In the genomic region with DNA sequence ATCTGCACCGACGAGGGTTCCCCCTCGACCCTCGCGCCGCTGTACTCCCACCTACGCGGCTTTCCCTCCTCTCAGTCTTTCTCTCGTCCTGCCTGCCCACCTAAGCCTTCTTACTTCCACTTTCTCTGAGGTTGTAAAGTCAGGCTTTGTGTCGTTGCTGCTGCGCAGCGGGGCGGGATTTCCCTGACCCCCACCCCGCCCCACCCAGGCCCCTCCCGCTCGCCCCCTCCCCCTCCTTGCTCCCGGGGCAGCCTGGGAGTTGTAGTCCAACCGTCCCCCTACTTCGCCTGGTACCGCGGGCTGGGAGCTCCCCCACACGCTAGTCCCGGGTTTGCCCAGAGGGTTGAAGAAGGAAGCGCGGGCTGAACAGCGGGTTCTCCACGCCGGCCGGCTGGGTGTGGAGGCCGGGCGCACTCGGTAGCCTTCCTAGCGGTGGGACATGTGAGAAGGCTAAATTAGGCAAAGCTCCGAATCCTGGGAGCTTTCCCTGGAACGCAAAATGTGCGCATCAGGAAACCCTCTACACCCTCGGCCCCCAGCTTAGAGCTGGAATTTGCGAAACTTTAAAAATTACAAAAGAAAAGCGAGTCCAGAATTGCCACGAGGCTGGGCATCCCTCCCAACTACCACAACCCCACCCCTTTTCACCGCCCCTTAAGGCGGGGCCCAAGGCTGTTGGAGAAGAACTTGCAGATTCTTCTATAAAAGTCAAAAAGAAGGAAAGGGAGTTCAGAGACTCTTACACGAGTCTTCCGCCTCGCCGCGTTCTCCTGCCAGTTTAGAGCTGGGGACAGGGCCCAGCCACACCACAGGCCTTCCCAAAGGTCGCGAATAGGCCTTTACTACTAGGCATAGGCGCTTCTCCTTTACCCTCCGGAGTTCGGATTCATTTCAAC, we compare ENCODE assay signal across 8 cellular contexts. TPM values are rescaled to one million over a fixed set of nuclear protein-coding genes. Genes with fewer than 3 reads are reported as not detected.
DNase-seq lines count a peak whose midpoint lies in the region; ATAC-seq and TF ChIP-seq lines count a peak whose summit lies in the region.

A gene (minus strand): TSS at position 153 of the 896 bp plus-strand sequence. CDS start 1,011 bp downstream, outside the sequence.

- H3K36me3 Mint-ChIP-seq in Caco-2 (ENCODE audit: insufficient read depth, unreplicated experiment) = peaks cover 12% of the 10 kb centered on the region
- no peaks in the 10 kb centered on the region for H3K36me3 Mint-ChIP-seq in nephron (ENCODE audit: low read depth)

- peak within 1 kb of the TSS; percentile 79 for H3K4me3 ChIP-seq in Caco-2 (ENCODE audit: low read depth, low read length)
- peak within 1 kb of the TSS; percentile 76 to 93 for H3K4me3 ChIP-seq in Panc1 (ENCODE audit: low read depth in 2 of 2, low read length in 2 of 2)

- intact Hi-C loops in Caco-2 (cut with micrococcal nuclease; ENCODE audit: unreplicated experiment) = loop anchor here (2.0 to 5.0 kb wide), 2 partner anchors 30 to 91 kb away; no protein-coding TSS in a partner anchor
- intact Hi-C loops in Panc1 (cut with micrococcal nuclease; ENCODE audit: unreplicated experiment) = no loop called here

- H3K36me3 ChIP-seq in Caco-2 (ENCODE audit: control insufficient read depth, insufficient read depth, low read length) (no peaks in the 10 kb centered on the region), Panc1 (ENCODE audit: control insufficient read depth, insufficient read depth, low read length) (no peaks in the 10 kb centered on the region; the same call in 1 of the 2 replicates)

- ATAC-seq in GM19455 (IDR thresholded peaks at IDR 0.05; ENCODE audit: unreplicated experiment) = peak; percentile 70
- peak; percentile 89 for ATAC-seq in Panc1
- peak; percentile 93 for ATAC-seq in stimulated activated naive CD8-positive, alpha-beta T cell treated with anti-CD3 and anti-CD28 coated beads, Interleukin-15, Interleukin-2, amounts not matched to agents 100 U/mL and 50 U/mL, for 24 hours

- CTCF ChIA-PET in Caco-2 (lab: Charles Lee) (interaction anchor here (0.7 to 1.0 kb wide), 2 partner anchors 31 to 71 kb away, joined by 3 to 8 read pairs; no protein-coding TSS in a partner anchor), Panc1 (lab: Charles Lee) (interaction anchor here (0.6 kb wide), 1 partner anchor 34 kb away, joined by 3 read pairs; no protein-coding TSS in a partner anchor)

- no TSS peak for BruUV-seq in Caco-2 (replicated peaks; lab: Mats Ljungman, UMichigan)
- BruUV-seq in Panc1 (replicated peaks; lab: Mats Ljungman, UMichigan) = no TSS peak

- H3K9me3 ChIP-seq in Caco-2 = no peaks in the 10 kb centered on the region
- H3K9me3 ChIP-seq in Panc1 (ENCODE audit: control insufficient read depth, insufficient read depth, low read depth, low read length) = no peaks in the 10 kb centered on the region

- H3K27ac Mint-ChIP-seq in Caco-2 (ENCODE audit: unreplicated experiment) = peak within 1 kb of the TSS; percentile 95
- peak within 1 kb of the TSS; percentile 97 to 99 (median 98) for H3K27ac Mint-ChIP-seq in nephron

- no peaks in the 10 kb centered on the region for H3K27me3 ChIP-seq in Caco-2 (replicated peaks; ENCODE audit: control insufficient read depth, insufficient read depth, low read length)
- no peaks in the 10 kb centered on the region for H3K27me3 ChIP-seq in Panc1 (ENCODE audit: control insufficient read depth, insufficient read depth, low read length)

- POLR2A ChIA-PET in Caco-2 (lab: Charles Lee) (no interaction called here), Panc1 (lab: Charles Lee) (interaction anchor here (0.6 to 0.8 kb wide), 6 partner anchors 9 to 1821 kb away, joined by 4 to 9 read pairs (median 6); no protein-coding TSS in a partner anchor)

- DNase-seq in Caco-2 (peak; percentile 83 to 90), HK-2 (ENCODE audit: unreplicated experiment) (peak; percentile 83), Panc1 (ENCODE audit: low read depth, low spot score) (peak; percentile 42), fibroblast of peridontal ligament (ENCODE audit: extremely low read depth) (peak; percentile 81)
- DNase-seq in activated T-helper 1 cell treated with anti-CD3 and anti-CD28 coated beads, Interleukin-2, amount 50 U/mL, for 16 hours (ENCODE audit: low read depth in 1 of 2, low spot score in 1 of 2) = peak; percentile 64 to 71
- DNase-seq in stimulated activated naive CD8-positive, alpha-beta T cell treated with anti-CD3 and anti-CD28 coated beads, Interleukin-15, Interleukin-2, amounts not matched to agents 100 U/mL and 50 U/mL, for 24 hours = peak; percentile 83

- in situ Hi-C loops in Panc1 (cut with HindIII; ENCODE audit: low pct_unique_long_range_greater_than_20kb, low sequenced_read_pairs) = no loop called here

- peak within 1 kb of the TSS; percentile 76 for H3K27ac ChIP-seq in Panc1 (ENCODE audit: low read length)

- H3K4me3 Mint-ChIP-seq in Caco-2 (ENCODE audit: unreplicated experiment) = peak within 1 kb of the TSS; percentile 92
- peak within 1 kb of the TSS; percentile 89 to 98 (median 96) for H3K4me3 Mint-ChIP-seq in nephron

- no peaks in the 10 kb centered on the region for H3K9me3 Mint-ChIP-seq in Caco-2 (ENCODE audit: unreplicated experiment)
- H3K9me3 Mint-ChIP-seq in nephron = no peaks in the 10 kb centered on the region

- H3K27me3 Mint-ChIP-seq in Caco-2 (ENCODE audit: insufficient read depth, unreplicated experiment) (no peaks in the 10 kb centered on the region), nephron (ENCODE audit: low read depth) (peaks cover 4% of the 10 kb centered on the region)

- H3K4me1 ChIP-seq in Caco-2 (no peaks in the 10 kb centered on the region), Panc1 (ENCODE audit: control insufficient read depth, insufficient read depth, low read length) (peaks cover 13% of the 10 kb centered on the region)

- TF ChIP-seq CTCF in Caco-2 (IDR thresholded peaks at IDR 0.05; ENCODE audit: insufficient read depth in 1 of 2, low read depth in 1 of 2, low read length in 1 of 2, severe bottlenecking in 1 of 2, unreplicated experiment in 1 of 2) (no peak), Panc1 (IDR thresholded peaks at IDR 0.05) (peak; percentile 41), nephron (IDR thresholded peaks at IDR 0.05; ENCODE audit: unreplicated experiment in 3 of 3) (no peak)

- H3K4me1 Mint-ChIP-seq in Caco-2 (ENCODE audit: low read depth, unreplicated experiment) (no peaks in the 10 kb centered on the region), nephron (peaks cover 27% of the 10 kb centered on the region)

RNA-seq across cellular contexts. Expression of the gene that starts here (rescaled TPM):
- total RNA-seq in Caco-2 (2022) (12.2 and 15.3 TPM in 2 replicates), Panc1 (2021; ENCODE audit: unreplicated experiment) (61.3 TPM)
- 22.6 TPM for polyA plus RNA-seq in Panc1 (2012; ENCODE audit: insufficient read length)

Comparison
In these comparisons a context has a peak if more than half of its experiments do, and no peak if none do; other contexts are left out.
1. Peak in every context shown above with its lines: DNase-seq, ATAC-seq, H3K4me3 ChIP-seq and H3K27ac ChIP-seq.